In the genomic region with DNA sequence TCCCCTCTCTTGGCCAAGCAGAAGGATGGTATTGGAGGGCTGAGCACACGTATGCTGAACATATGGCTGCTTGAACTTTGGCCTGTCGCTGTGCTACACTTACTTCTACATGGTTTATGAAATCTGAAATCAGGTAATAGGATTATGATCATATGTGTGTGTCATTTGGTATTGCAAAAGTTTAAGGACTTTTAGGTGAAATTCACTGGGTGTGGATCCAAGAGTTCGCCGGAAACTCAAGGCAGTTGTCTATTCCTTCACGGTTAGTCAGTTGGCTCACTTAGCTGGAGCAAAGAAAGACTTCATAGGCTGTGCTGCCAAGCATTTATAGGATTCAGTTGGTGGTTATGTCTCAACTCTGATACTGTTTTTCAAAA, we compare ENCODE assay signal across 8 cellular contexts. TPM values are rescaled to one million over a fixed set of nuclear protein-coding genes. Genes with fewer than 3 reads are reported as not detected.
DNase-seq lines count a peak whose midpoint lies in the region; ATAC-seq, FAIRE-seq and TF ChIP-seq lines count a peak whose summit lies in the region.

No MANE protein-coding gene starts in this region.

- TF ChIP-seq RAD21 in SK-N-SH (IDR thresholded peaks at IDR 0.05; ENCODE audit: low read length) = no peak

- H3K27ac ChIP-seq in AG04450 (ENCODE audit: low read depth, low read length) = peak overlapping the region; percentile 80
- H3K27ac ChIP-seq in SK-N-SH (ENCODE audit: low read depth in 2 of 2, low read length in 1 of 2) = peak overlapping the region in 1 of 2 experiments; percentile 76; a peak in 3 of 4 replicates
- H3K27ac ChIP-seq in esophagus (ENCODE audit: low read depth in 2 of 2, low read length in 1 of 2) = peak overlapping the region; percentile 95 to 97
- no peak overlapping the region for H3K27ac ChIP-seq in parathyroid adenoma

- TF ChIP-seq EP300 in SK-N-SH (IDR thresholded peaks at IDR 0.05; ENCODE audit: borderline replicate concordance in 1 of 2, low read depth in 1 of 2, low read length in 1 of 2) = no peak

- H3K4me1 ChIP-seq in SK-N-SH (ENCODE audit: control insufficient read depth in 1 of 2, insufficient read depth in 2 of 2, low read depth in 1 of 2, low read length in 1 of 2) = peaks cover 6 to 9% of the 10 kb centered on the region in 2 experiments; a peak in 3 of 4 replicates
- H3K4me1 ChIP-seq in esophagus (ENCODE audit: control insufficient read depth in 2 of 2, insufficient read depth in 2 of 2, low read length in 1 of 2) = no peaks in the 10 kb centered on the region
- H3K4me1 ChIP-seq in parathyroid adenoma = no peaks in the 10 kb centered on the region

- DNase-seq in AG04450 (ENCODE audit: low read depth, low spot score) (no peak), GM12892 (ENCODE audit: insufficient read length) (no peak), SK-N-SH (no peak), NCI-H187 (lab: John Stamatoyannopoulos, UW) (no peak)

- no peaks in the 10 kb centered on the region for H3K9me3 ChIP-seq in AG04450 (ENCODE audit: control insufficient read depth, insufficient read depth, low read length)
- no peaks in the 10 kb centered on the region for H3K9me3 ChIP-seq in SK-N-SH
- H3K9me3 ChIP-seq in esophagus (ENCODE audit: control insufficient read depth in 2 of 2, insufficient read depth in 1 of 2, low read depth in 1 of 2, low read length in 1 of 2) = no peaks in the 10 kb centered on the region
- no peaks in the 10 kb centered on the region for H3K9me3 ChIP-seq in parathyroid adenoma (ENCODE audit: control insufficient read depth, low read length)

- no peak overlapping the region for H2AFZ ChIP-seq in SK-N-SH (ENCODE audit: low read depth)
- peak overlapping the region; percentile 95 for H2AFZ ChIP-seq in parathyroid adenoma

- POLR2A ChIA-PET in AG04450 (lab: Yijun Ruan, JAX) (interaction anchor here (0.7 to 2.0 kb wide), 2 partner anchors 10 to 21 kb away, joined by 3 to 11 read pairs; no protein-coding TSS in a partner anchor), SK-N-SH (lab: Yijun Ruan, JAX) (no interaction called here)

- no peaks in the 10 kb centered on the region for H3K9me2 ChIP-seq in SK-N-SH

- CTCF ChIA-PET in AG04450 (lab: Charles Lee) = no interaction called here
- CTCF ChIA-PET in SK-N-SH (lab: Yijun Ruan, JAX) = no interaction called here

- H3F3A ChIP-seq in SK-N-SH (replicated peaks; ENCODE audit: insufficient read depth) = no peaks in the 10 kb centered on the region

- H4K20me1 ChIP-seq in SK-N-SH (ENCODE audit: insufficient read depth) = peaks cover 20% of the 10 kb centered on the region

- no peak for TF ChIP-seq CTCF in AG04450 (IDR thresholded peaks at IDR 0.05; ENCODE audit: low read depth, low read length)
- no peak for TF ChIP-seq CTCF in SK-N-SH (IDR thresholded peaks at IDR 0.05)
- no peak for TF ChIP-seq CTCF in parathyroid adenoma (IDR thresholded peaks at IDR 0.05)

- H3K27me3 ChIP-seq in AG04450 (ENCODE audit: control insufficient read depth, insufficient read depth, low read length) (no peaks in the 10 kb centered on the region), SK-N-SH (ENCODE audit: insufficient read depth) (no peaks in the 10 kb centered on the region), esophagus (ENCODE audit: control insufficient read depth in 1 of 2, insufficient read depth in 2 of 2, low read length in 2 of 2) (no peaks in the 10 kb centered on the region), parathyroid adenoma (ENCODE audit: control insufficient read depth, insufficient read depth, low read length) (no peaks in the 10 kb centered on the region)

- H3K79me2 ChIP-seq in SK-N-SH (ENCODE audit: insufficient read depth) (peaks cover 60% of the 10 kb centered on the region), parathyroid adenoma (no peaks in the 10 kb centered on the region)

- peak overlapping the region; percentile 96 for H3K9ac ChIP-seq in SK-N-SH
- H3K9ac ChIP-seq in parathyroid adenoma = no peak overlapping the region

- H3K4me3 ChIP-seq in AG04450 (ENCODE audit: low read depth, low read length) (peak overlapping the region; percentile 83), SK-N-SH (ENCODE audit: low read depth in 2 of 2, low read length in 1 of 2) (peak overlapping the region; percentile 79 to 94), esophagus (ENCODE audit: low read depth in 1 of 2, low read length in 2 of 2) (peak overlapping the region; percentile 82 to 97), parathyroid adenoma (ENCODE audit: low read depth, low read length) (peak overlapping the region; percentile 82)

- ATAC-seq in HG02938 (IDR thresholded peaks at IDR 0.05; ENCODE audit: unreplicated experiment) (no peak), HG03135 (IDR thresholded peaks at IDR 0.05; ENCODE audit: unreplicated experiment) (no peak)

- H3K36me3 ChIP-seq in SK-N-SH (replicated peaks in 1 of 2; ENCODE audit: control insufficient read depth in 1 of 2, insufficient read depth in 2 of 2, low read length in 1 of 2) (peaks cover 5 to 19% of the 10 kb centered on the region in 2 experiments), esophagus (ENCODE audit: control insufficient read depth in 2 of 2, insufficient read depth in 2 of 2, low read length in 1 of 2) (peaks cover 0 to 4% of the 10 kb centered on the region in 2 donors), parathyroid adenoma (ENCODE audit: control insufficient read depth, insufficient read depth, low read length) (no peaks in the 10 kb centered on the region)

- H3K4me2 ChIP-seq in SK-N-SH (peak overlapping the region; percentile 96), parathyroid adenoma (ENCODE audit: low read length) (peak overlapping the region; percentile 93)

- 65% methylated on average over 5 of the region's 5 CpGs for WGBS in SK-N-SH (ENCODE audit: low lambda C conversion rate)
- 25 to 27% methylated on average over 5 of the region's 5 CpGs for WGBS in esophagus, 2 donors

- no peak for TF ChIP-seq POLR2A in GM12892 (IDR thresholded peaks at IDR 0.05; ENCODE audit: low read depth, low read length)

- FAIRE-seq in GM12892 (lab: Jason Lieb, UNC) = peak; percentile 60

TF ChIP-seq in SK-N-SH, 30 proteins besides CTCF, POLR2A, EP300 and RAD21 (continues in another document):
- TF ChIP-seq ELF1 (IDR thresholded peaks at IDR 0.05) (no peak), NFIC (IDR thresholded peaks at IDR 0.05; ENCODE audit: borderline replicate concordance) (no peak), FOSL2 (IDR thresholded peaks at IDR 0.05; ENCODE audit: borderline replicate concordance, low read depth) (no peak), TCF12 (IDR thresholded peaks at IDR 0.05) (no peak), GABPA (IDR thresholded peaks at IDR 0.05; ENCODE audit: low read depth) (no peak), GATA2 (CRISPR knock-in tag; IDR thresholded peaks at IDR 0.05) (no peak)
- TF ChIP-seq, protein P1, sequence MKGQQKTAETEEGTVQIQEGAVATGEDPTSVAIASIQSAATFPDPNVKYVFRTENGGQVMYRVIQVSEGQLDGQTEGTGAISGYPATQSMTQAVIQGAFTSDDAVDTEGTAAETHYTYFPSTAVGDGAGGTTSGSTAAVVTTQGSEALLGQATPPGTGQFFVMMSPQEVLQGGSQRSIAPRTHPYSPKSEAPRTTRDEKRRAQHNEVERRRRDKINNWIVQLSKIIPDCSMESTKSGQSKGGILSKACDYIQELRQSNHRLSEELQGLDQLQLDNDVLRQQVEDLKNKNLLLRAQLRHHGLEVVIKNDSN (IDR thresholded peaks at IDR 0.05; ENCODE audit: borderline replicate concordance, low read depth) = no peak
- TF ChIP-seq, protein P2, sequence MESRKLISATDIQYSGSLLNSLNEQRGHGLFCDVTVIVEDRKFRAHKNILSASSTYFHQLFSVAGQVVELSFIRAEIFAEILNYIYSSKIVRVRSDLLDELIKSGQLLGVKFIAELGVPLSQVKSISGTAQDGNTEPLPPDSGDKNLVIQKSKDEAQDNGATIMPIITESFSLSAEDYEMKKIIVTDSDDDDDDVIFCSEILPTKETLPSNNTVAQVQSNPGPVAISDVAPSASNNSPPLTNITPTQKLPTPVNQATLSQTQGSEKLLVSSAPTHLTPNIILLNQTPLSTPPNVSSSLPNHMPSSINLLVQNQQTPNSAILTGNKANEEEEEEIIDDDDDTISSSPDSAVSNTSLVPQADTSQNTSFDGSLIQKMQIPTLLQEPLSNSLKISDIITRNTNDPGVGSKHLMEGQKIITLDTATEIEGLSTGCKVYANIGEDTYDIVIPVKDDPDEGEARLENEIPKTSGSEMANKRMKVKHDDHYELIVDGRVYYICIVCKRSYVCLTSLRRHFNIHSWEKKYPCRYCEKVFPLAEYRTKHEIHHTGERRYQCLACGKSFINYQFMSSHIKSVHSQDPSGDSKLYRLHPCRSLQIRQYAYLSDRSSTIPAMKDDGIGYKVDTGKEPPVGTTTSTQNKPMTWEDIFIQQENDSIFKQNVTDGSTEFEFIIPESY (IDR thresholded peaks at IDR 0.05; ENCODE audit: borderline replicate concordance, low read depth) = no peak
- TF ChIP-seq, protein P3, sequence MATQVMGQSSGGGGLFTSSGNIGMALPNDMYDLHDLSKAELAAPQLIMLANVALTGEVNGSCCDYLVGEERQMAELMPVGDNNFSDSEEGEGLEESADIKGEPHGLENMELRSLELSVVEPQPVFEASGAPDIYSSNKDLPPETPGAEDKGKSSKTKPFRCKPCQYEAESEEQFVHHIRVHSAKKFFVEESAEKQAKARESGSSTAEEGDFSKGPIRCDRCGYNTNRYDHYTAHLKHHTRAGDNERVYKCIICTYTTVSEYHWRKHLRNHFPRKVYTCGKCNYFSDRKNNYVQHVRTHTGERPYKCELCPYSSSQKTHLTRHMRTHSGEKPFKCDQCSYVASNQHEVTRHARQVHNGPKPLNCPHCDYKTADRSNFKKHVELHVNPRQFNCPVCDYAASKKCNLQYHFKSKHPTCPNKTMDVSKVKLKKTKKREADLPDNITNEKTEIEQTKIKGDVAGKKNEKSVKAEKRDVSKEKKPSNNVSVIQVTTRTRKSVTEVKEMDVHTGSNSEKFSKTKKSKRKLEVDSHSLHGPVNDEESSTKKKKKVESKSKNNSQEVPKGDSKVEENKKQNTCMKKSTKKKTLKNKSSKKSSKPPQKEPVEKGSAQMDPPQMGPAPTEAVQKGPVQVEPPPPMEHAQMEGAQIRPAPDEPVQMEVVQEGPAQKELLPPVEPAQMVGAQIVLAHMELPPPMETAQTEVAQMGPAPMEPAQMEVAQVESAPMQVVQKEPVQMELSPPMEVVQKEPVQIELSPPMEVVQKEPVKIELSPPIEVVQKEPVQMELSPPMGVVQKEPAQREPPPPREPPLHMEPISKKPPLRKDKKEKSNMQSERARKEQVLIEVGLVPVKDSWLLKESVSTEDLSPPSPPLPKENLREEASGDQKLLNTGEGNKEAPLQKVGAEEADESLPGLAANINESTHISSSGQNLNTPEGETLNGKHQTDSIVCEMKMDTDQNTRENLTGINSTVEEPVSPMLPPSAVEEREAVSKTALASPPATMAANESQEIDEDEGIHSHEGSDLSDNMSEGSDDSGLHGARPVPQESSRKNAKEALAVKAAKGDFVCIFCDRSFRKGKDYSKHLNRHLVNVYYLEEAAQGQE (IDR thresholded peaks at IDR 0.05; ENCODE audit: low read depth, low read length) = no peak

RNA-seq across cellular contexts. Expression of a gene that starts 0.9 kb away (rescaled TPM):
- 68.5 and 85.7 TPM in 2 replicates for polyA plus RNA-seq in AG04450 (2011; rRNA removed)
- polyA minus RNA-seq in AG04450 (2011; rRNA and poly(A)+ RNA removed) = 43.8 and 61.7 TPM in 2 replicates
- 24.8 TPM for polyA plus RNA-seq in GM12892 (2012; ENCODE audit: missing spikeins)
- polyA plus RNA-seq in SK-N-SH (2012; rRNA removed) = 32.3 and 44.1 TPM in 2 replicates
- polyA plus RNA-seq in SK-N-SH (2012; cell fraction: cytosol; rRNA removed) = 49.8 and 58.0 TPM in 2 replicates
- 18.0 and 38.7 TPM in 2 replicates for polyA plus RNA-seq in SK-N-SH (2012; cell fraction: nucleus; rRNA removed)
- 10 to 100 TPM; 30.5 to 37.4 TPM for polyA plus RNA-seq in esophagus
